Comparison of ENCODE assay signal across 9 cellular contexts in the genomic region with DNA sequence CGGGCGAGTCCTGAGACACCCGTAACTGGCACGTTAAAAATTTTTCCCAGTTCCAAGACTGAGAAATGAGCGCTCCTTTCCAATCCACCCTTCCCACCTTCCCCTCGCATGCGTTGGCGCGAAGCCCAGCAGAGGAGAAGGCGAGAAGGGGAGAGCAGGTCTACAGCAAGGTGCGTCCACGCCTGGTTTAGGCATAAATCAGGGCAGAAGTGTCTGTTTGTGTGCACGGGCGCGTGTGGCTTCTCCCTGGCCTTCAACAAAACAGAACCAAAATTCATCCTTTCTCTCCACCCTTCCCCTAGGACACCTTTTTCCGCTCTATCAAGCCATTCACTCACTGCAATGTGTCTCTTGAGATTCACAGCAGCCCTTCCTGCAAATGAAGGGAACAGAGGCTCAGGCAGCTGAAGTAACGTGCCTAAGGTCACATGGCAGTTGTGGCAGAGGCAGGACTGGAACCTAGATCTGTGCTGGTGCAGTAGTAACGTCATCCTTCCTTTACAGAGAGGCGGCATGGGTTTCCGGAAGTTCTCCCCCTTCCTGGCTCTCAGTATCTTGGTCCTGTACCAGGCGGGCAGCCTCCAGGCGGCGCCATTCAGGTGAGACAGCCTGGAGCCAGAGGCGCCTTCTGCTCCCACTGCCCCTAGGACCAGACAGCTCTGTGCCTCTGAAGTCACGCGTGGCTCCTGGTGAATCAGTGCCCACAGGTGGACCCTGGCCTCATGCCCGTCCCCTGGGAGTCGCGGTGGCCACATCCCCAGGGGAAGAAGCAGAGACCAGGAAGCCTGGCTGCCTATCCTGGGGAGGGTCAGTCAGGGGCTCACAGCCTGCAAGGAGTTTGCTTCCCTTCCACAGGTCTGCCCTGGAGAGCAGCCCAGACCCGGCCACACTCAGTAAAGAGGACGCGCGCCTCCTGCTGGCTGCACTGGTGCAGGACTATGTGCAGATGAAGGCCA. TPM values are rescaled to one million over a fixed set of nuclear protein-coding genes. Genes with fewer than 3 reads are reported as not detected.
A peak's percentile ranks its signal among the peaks of the same experiment; 100 is the strongest.
DNase-seq lines count a peak whose midpoint lies in the region; ATAC-seq and TF ChIP-seq lines count a peak whose summit lies in the region.
"Had no signal": no experiment of that assay in that cellular context is flagged by ENCODE, and none has a peak within 500 bp of the region (broad histone marks: within the 10 kb centered on the region; RNA-seq: fewer than 3 reads in every experiment).

No MANE protein-coding gene starts in this region.

- H3K27ac Mint-ChIP-seq in activated T-helper 1 cell treated with anti-CD3 and anti-CD28 coated beads, Interleukin-12 subunit alpha, Interleukin-12 subunit beta, Interleukin-2, Interleukin-4 antibody, amounts not matched to agents 30 ng/mL and 10 ng/mL and 1 ng/mL, durations not matched to agents 14 hours and 24 hours and 36 hours, result peak overlapping the region; percentile 6
- no peak overlapping the region for H3K27ac Mint-ChIP-seq in neural crest cell (ENCODE audit: unreplicated experiment)

- H3K27me3 Mint-ChIP-seq in activated T-helper 1 cell treated with anti-CD3 and anti-CD28 coated beads, Interleukin-12 subunit alpha, Interleukin-12 subunit beta, Interleukin-2, Interleukin-4 antibody, amounts not matched to agents 30 ng/mL and 10 ng/mL and 1 ng/mL, durations not matched to agents 14 hours and 24 hours and 36 hours (ENCODE audit: insufficient read depth), result peaks cover 13% of the 10 kb centered on the region
- peaks cover 24% of the 10 kb centered on the region for H3K27me3 Mint-ChIP-seq in neural crest cell (ENCODE audit: low read depth)

- H3K4me3 Mint-ChIP-seq in activated T-helper 1 cell treated with anti-CD3 and anti-CD28 coated beads, Interleukin-12 subunit alpha, Interleukin-12 subunit beta, Interleukin-2, Interleukin-4 antibody, amounts not matched to agents 30 ng/mL and 10 ng/mL and 1 ng/mL, durations not matched to agents 14 hours and 24 hours and 36 hours, result peak overlapping the region; percentile 77
- no peak overlapping the region for H3K4me3 Mint-ChIP-seq in neural crest cell

- peaks cover 17% of the 10 kb centered on the region for H3K4me1 Mint-ChIP-seq in activated T-helper 1 cell treated with anti-CD3 and anti-CD28 coated beads, Interleukin-12 subunit alpha, Interleukin-12 subunit beta, Interleukin-2, Interleukin-4 antibody, amounts not matched to agents 30 ng/mL and 10 ng/mL and 1 ng/mL, durations not matched to agents 14 hours and 24 hours and 36 hours (ENCODE audit: low read depth)
- H3K4me1 Mint-ChIP-seq in neural crest cell, result no peaks in the 10 kb centered on the region

- no peaks in the 10 kb centered on the region for H3K9me3 ChIP-seq in Peyer's patch
- H3K9me3 ChIP-seq in stomach smooth muscle (ENCODE audit: control insufficient read depth in 2 of 2, low read length in 2 of 2), result no peaks in the 10 kb centered on the region

- TF ChIP-seq CTCF in Peyer's patch (IDR thresholded peaks at IDR 0.05), result peak; percentile 19 to 71 (median 62)
- peak; percentile 72 for TF ChIP-seq CTCF in fibroblast of villous mesenchyme (IDR thresholded peaks at IDR 0.05; ENCODE audit: insufficient read depth, low read depth, low read length)
- peak; percentile 92 for TF ChIP-seq CTCF in neural crest cell (conservative IDR thresholded peaks at IDR 0.05)

- DNase-seq in DMS53 (lab: John Stamatoyannopoulos, UW) (peak; percentile 98), KBM-7 (peak; percentile 85), Peyer's patch (peak; percentile 85 to 94 (median 88)), fibroblast of villous mesenchyme (ENCODE audit: low read depth) (peak; percentile 58), neural crest cell (ENCODE audit: low read depth, low spot score) (peak; percentile 95)
- DNase-seq in activated T-helper 1 cell treated with anti-CD3 and anti-CD28 coated beads, Interleukin-12 subunit alpha, Interleukin-12 subunit beta, Interleukin-2, Interleukin-4 antibody, amounts not matched to agents 30 ng/mL and 10 ng/mL and 1 ng/mL, durations not matched to agents 14 hours and 24 hours and 36 hours (ENCODE audit: low spot score), result peak; percentile 73

- peak overlapping the region in 1 of 2 donors; percentile 14 for H3K9ac ChIP-seq in stomach smooth muscle (ENCODE audit: low read length in 2 of 2)

- in situ Hi-C loops in KBM-7 (cut with MboI; ENCODE audit: low pct_unique_long_range_greater_than_20kb, low sequenced_read_pairs), result no loop called here

- H3K27ac ChIP-seq in Peyer's patch (no peak overlapping the region), stomach smooth muscle (ENCODE audit: low read length) (no peak overlapping the region)

- H3K4me1 ChIP-seq in Peyer's patch, result peaks cover 0 to 17% (median 7%) of the 10 kb centered on the region in 4 donors
- H3K4me1 ChIP-seq in stomach smooth muscle (ENCODE audit: control insufficient read depth, insufficient read depth, low read length), result peaks cover 12% of the 10 kb centered on the region

- intact Hi-C loops in activated T-helper 1 cell treated with anti-CD3 and anti-CD28 coated beads, Interleukin-12 subunit alpha, Interleukin-12 subunit beta, Interleukin-2, Interleukin-4 antibody, amounts not matched to agents 30 ng/mL and 10 ng/mL and 1 ng/mL, durations not matched to agents 14 hours and 24 hours and 36 hours (cut with micrococcal nuclease), result loop anchor here (1.0 to 10.0 kb wide), 7 partner anchors 36 to 540 kb away; no protein-coding TSS in a partner anchor

- peaks cover 7% of the 10 kb centered on the region for H3K9me3 Mint-ChIP-seq in activated T-helper 1 cell treated with anti-CD3 and anti-CD28 coated beads, Interleukin-12 subunit alpha, Interleukin-12 subunit beta, Interleukin-2, Interleukin-4 antibody, amounts not matched to agents 30 ng/mL and 10 ng/mL and 1 ng/mL, durations not matched to agents 14 hours and 24 hours and 36 hours
- peaks cover 6% of the 10 kb centered on the region for H3K9me3 Mint-ChIP-seq in neural crest cell

- no peak for TF ChIP-seq POLR2A in Peyer's patch (IDR thresholded peaks at IDR 0.05)

- H3K36me3 ChIP-seq in Peyer's patch, result no peaks in the 10 kb centered on the region
- H3K36me3 ChIP-seq in stomach smooth muscle (ENCODE audit: control insufficient read depth in 2 of 2, insufficient read depth in 2 of 2, low read length in 2 of 2), result no peaks in the 10 kb centered on the region

- H3K27me3 ChIP-seq in Peyer's patch (peaks cover 0 to 10% of the 10 kb centered on the region in 2 donors), stomach smooth muscle (ENCODE audit: control insufficient read depth in 1 of 2, insufficient read depth in 2 of 2, low read length in 2 of 2) (peaks cover 23 to 31% of the 10 kb centered on the region in 2 donors)

- peak; percentile 83 for ATAC-seq in GM21737 (IDR thresholded peaks at IDR 0.05; ENCODE audit: unreplicated experiment)

- no peaks in the 10 kb centered on the region for H3K36me3 Mint-ChIP-seq in activated T-helper 1 cell treated with anti-CD3 and anti-CD28 coated beads, Interleukin-12 subunit alpha, Interleukin-12 subunit beta, Interleukin-2, Interleukin-4 antibody, amounts not matched to agents 30 ng/mL and 10 ng/mL and 1 ng/mL, durations not matched to agents 14 hours and 24 hours and 36 hours (ENCODE audit: low read depth)
- peaks cover 3% of the 10 kb centered on the region for H3K36me3 Mint-ChIP-seq in neural crest cell (ENCODE audit: low read depth)

- H3K4me3 ChIP-seq in Peyer's patch, result peak overlapping the region in 3 of 4 donors; percentile 28 to 41 (median 38)
- no peak overlapping the region for H3K4me3 ChIP-seq in fibroblast of villous mesenchyme (ENCODE audit: low read depth, low read length)
- H3K4me3 ChIP-seq in stomach smooth muscle (ENCODE audit: low read length in 2 of 2), result peak overlapping the region; percentile 46 to 63

RNA-seq across cellular contexts. Expression of a gene that starts 1.1 kb away (rescaled TPM):
- 1 to 10 TPM in 1 of 4 donors, under 1 TPM in 1, not detected in 2; 0.67 to 5.0 TPM for total RNA-seq in Peyer's patch
- total RNA-seq in activated T-helper 1 cell treated with anti-CD3 and anti-CD28 coated beads, Interleukin-12 subunit alpha, Interleukin-12 subunit beta, Interleukin-2, Interleukin-4 antibody, amounts not matched to agents 30 ng/mL and 10 ng/mL and 1 ng/mL, durations not matched to agents 14 hours and 24 hours and 36 hours, result 0.49 and 0.52 TPM in 2 replicates
- total RNA-seq in fibroblast of villous mesenchyme, result not detected in 2 replicates
- total RNA-seq in neural crest cell, result not detected in 2 replicates
- total RNA-seq: skeletal muscle tissue had no signal

RNA-seq across cellular contexts. Expression of a gene that starts 40.2 kb away (rescaled TPM):
- 10 to 100 TPM in 1 of 4 donors, 1 to 10 TPM in 3; 3.0 to 28.1 (median 6.8) TPM for total RNA-seq in Peyer's patch
- not detected in 2 replicates for total RNA-seq in activated T-helper 1 cell treated with anti-CD3 and anti-CD28 coated beads, Interleukin-12 subunit alpha, Interleukin-12 subunit beta, Interleukin-2, Interleukin-4 antibody, amounts not matched to agents 30 ng/mL and 10 ng/mL and 1 ng/mL, durations not matched to agents 14 hours and 24 hours and 36 hours
- total RNA-seq in fibroblast of villous mesenchyme, result under 0.01 and 0.32 TPM in 2 replicates
- 2.6 and 3.1 TPM in 2 replicates for total RNA-seq in neural crest cell
